In the genomic region with DNA sequence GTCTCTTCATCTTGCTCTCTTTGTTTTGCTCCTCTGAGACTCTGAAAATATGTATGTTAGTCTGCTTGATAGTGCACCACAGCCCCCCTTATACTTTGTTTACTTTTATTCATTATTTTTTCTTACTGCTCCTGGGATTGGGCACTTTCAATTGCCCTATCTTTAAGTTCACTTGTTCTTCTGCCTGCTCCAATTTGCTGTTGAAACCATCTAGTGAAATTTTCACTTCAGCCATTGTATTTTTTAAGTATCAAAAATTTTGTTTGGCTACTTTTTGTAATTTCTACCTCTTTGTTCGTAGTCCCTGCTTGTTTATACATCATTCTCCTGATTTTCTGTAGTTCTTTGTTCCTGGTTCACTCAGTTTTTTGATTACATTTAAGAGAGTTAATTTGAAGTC, we compare ENCODE assay signal across 7 cellular contexts.
"Had no signal": no experiment of that assay in that cellular context is flagged by ENCODE, and none has a peak within 500 bp of the region (broad histone marks: within the 10 kb centered on the region; RNA-seq: fewer than 3 reads in every experiment).

No MANE protein-coding gene starts in this region.

- FAIRE-seq: HTR-8/SVneo had no signal

- H3K9ac ChIP-seq: KMS-11 had no signal

- H3K4me3 Mint-ChIP-seq: IgD-negative memory B cell had no signal

- H3K27ac ChIP-seq: HL-60, KMS-11 had no signal

- H3K4me2 ChIP-seq: KMS-11 had no signal

- H3K4me1 Mint-ChIP-seq: IgD-negative memory B cell had no signal

- DNase-seq: IMR-90, KBM-7, KG1 had no signal
